Comparison of ENCODE assay signal across 8 cellular contexts in genomic region chr6:158605266-158605878, GRCh38. TPM values are rescaled to one million over a fixed set of nuclear protein-coding genes. Genes with fewer than 3 reads are reported as not detected.
DNase-seq lines count a peak whose midpoint lies in the region; ATAC-seq, FAIRE-seq and TF ChIP-seq lines count a peak whose summit lies in the region.

No MANE protein-coding gene starts in this region.

- no peaks in the 10 kb centered on the region for H3K27me3 ChIP-seq in CD4-positive, CD25-positive, alpha-beta regulatory T cell (ENCODE audit: control insufficient read depth, insufficient read depth, low read length)
- no peaks in the 10 kb centered on the region for H3K27me3 ChIP-seq in endothelial cell of umbilical vein (ENCODE audit: control insufficient read depth in 2 of 2, insufficient read depth in 2 of 2, low read length in 2 of 2)

- no peak for TF ChIP-seq POLR2A in endothelial cell of umbilical vein (IDR thresholded peaks at IDR 0.05; ENCODE audit: low read depth, low read length)

- BruUV-seq in endothelial cell of umbilical vein (replicated peaks; lab: Mats Ljungman, UMichigan): no TSS peak

- peaks cover 27% of the 10 kb centered on the region for H3K36me3 Mint-ChIP-seq in CD4-positive, CD25-positive, alpha-beta regulatory T cell
- peaks cover 99% of the 10 kb centered on the region for H3K36me3 Mint-ChIP-seq in stimulated activated effector memory CD8-positive, alpha-beta T cell treated with anti-CD3 and anti-CD28 coated beads, Interleukin-12 subunit alpha, Interleukin-12 subunit beta, amount 100 ng/mL, for 72 hours

- TF ChIP-seq CTCF in endothelial cell of umbilical vein (IDR thresholded peaks at IDR 0.05; ENCODE audit: extremely low read depth in 1 of 2, insufficient read depth in 1 of 2, low read depth in 1 of 2, low read length in 2 of 2): peak; percentile 68 to 72
- peak; percentile 44 for TF ChIP-seq CTCF in mucosa of descending colon (IDR thresholded peaks at IDR 0.05)

- no peak overlapping the region for H3K9ac ChIP-seq in endothelial cell of umbilical vein (replicated peaks; ENCODE audit: extremely low read depth, insufficient read depth, low read length)

- POLR2A ChIA-PET in HEK293T (lab: Yijun Ruan, JAX): interaction anchor here (1.0 kb wide), 1 partner anchor 391 kb away, joined by 3 read pairs; no protein-coding TSS in a partner anchor
- POLR2A ChIA-PET in endothelial cell of umbilical vein (lab: Charles Lee): interaction anchor here (0.7 to 1.3 kb wide), 2 partner anchors 391 to 404 kb away, joined by 3 to 6 read pairs; no protein-coding TSS in a partner anchor

- H3K4me1 ChIP-seq in CD4-positive, CD25-positive, alpha-beta regulatory T cell (ENCODE audit: control insufficient read depth, insufficient read depth, low read length, poor library complexity, severe bottlenecking): no peaks in the 10 kb centered on the region
- no peaks in the 10 kb centered on the region for H3K4me1 ChIP-seq in endothelial cell of umbilical vein (ENCODE audit: control insufficient read depth, extremely low read depth, insufficient read depth, low read length)
- H3K4me1 ChIP-seq in mucosa of descending colon (ENCODE audit: low read depth): no peaks in the 10 kb centered on the region

- H3K79me2 ChIP-seq in endothelial cell of umbilical vein (ENCODE audit: control insufficient read depth, insufficient read depth, low read length): no peaks in the 10 kb centered on the region

- dilution Hi-C loops in endothelial cell of umbilical vein (cut with MboI; ENCODE audit: extremely low pct_ligation_motif_present, low sequenced_read_pairs): no loop called here

- H3K4me3 ChIP-seq in CD4-positive, CD25-positive, alpha-beta regulatory T cell (ENCODE audit: low read depth, low read length): no peak overlapping the region
- H3K4me3 ChIP-seq in endothelial cell of umbilical vein (replicated peaks in 1 of 3; ENCODE audit: insufficient read depth in 1 of 3, low read depth in 1 of 3, low read length in 3 of 3) (no peak overlapping the region), mucosa of descending colon (no peak overlapping the region)

- H3K4me3 Mint-ChIP-seq in CD4-positive, CD25-positive, alpha-beta regulatory T cell: no peak overlapping the region
- H3K4me3 Mint-ChIP-seq in stimulated activated effector memory CD8-positive, alpha-beta T cell treated with anti-CD3 and anti-CD28 coated beads, Interleukin-12 subunit alpha, Interleukin-12 subunit beta, amount 100 ng/mL, for 72 hours: no peak overlapping the region

- H3K27ac ChIP-seq in CD4-positive, CD25-positive, alpha-beta regulatory T cell (ENCODE audit: insufficient read depth, low read length, poor library complexity, severe bottlenecking): no peak overlapping the region
- no peak overlapping the region for H3K27ac ChIP-seq in endothelial cell of umbilical vein (ENCODE audit: insufficient read depth, low read depth, low read length)

- no peak overlapping the region for H2AFZ ChIP-seq in endothelial cell of umbilical vein (ENCODE audit: low read depth, low read length)

- no peak overlapping the region for H3K27ac Mint-ChIP-seq in CD4-positive, CD25-positive, alpha-beta regulatory T cell
- peak overlapping the region; percentile 83 for H3K27ac Mint-ChIP-seq in stimulated activated effector memory CD8-positive, alpha-beta T cell treated with anti-CD3 and anti-CD28 coated beads, Interleukin-12 subunit alpha, Interleukin-12 subunit beta, amount 100 ng/mL, for 72 hours

- FAIRE-seq in endothelial cell of umbilical vein (lab: Jason Lieb, UNC): peak; percentile 99

- CTCF ChIA-PET in HEK293T (lab: Yijun Ruan, JAX) (interaction anchor here (0.6 to 2.0 kb wide), 10 partner anchors 13 to 391 kb away, joined by 3 to 10 read pairs (median 3); partner anchors contain the start of gene TMEM181), endothelial cell of umbilical vein (lab: Charles Lee) (interaction anchor here (0.6 to 6.5 kb wide), 33 partner anchors 10 to 414 kb away, joined by 3 to 154 read pairs (median 5); no protein-coding TSS in a partner anchor)

- no peaks in the 10 kb centered on the region for H4K20me1 ChIP-seq in endothelial cell of umbilical vein (replicated peaks; ENCODE audit: control insufficient read depth, extremely low read depth, insufficient read depth, low read length)

- H3K9me3 Mint-ChIP-seq in CD4-positive, CD25-positive, alpha-beta regulatory T cell: no peaks in the 10 kb centered on the region
- no peaks in the 10 kb centered on the region for H3K9me3 Mint-ChIP-seq in stimulated activated effector memory CD8-positive, alpha-beta T cell treated with anti-CD3 and anti-CD28 coated beads, Interleukin-12 subunit alpha, Interleukin-12 subunit beta, amount 100 ng/mL, for 72 hours

- ATAC-seq in CD4-positive, CD25-positive, alpha-beta regulatory T cell (ENCODE audit: low read depth in 2 of 2): peak; percentile 45 to 60
- peak; percentile 95 for ATAC-seq in mucosa of descending colon
- ATAC-seq in stimulated activated effector memory CD8-positive, alpha-beta T cell treated with anti-CD3 and anti-CD28 coated beads, Interleukin-12 subunit alpha, Interleukin-12 subunit beta, amount 100 ng/mL, for 72 hours: no peak

- no peaks in the 10 kb centered on the region for H3K9me3 ChIP-seq in CD4-positive, CD25-positive, alpha-beta regulatory T cell (ENCODE audit: control insufficient read depth in 2 of 2, low read length in 2 of 2)
- no peaks in the 10 kb centered on the region for H3K9me3 ChIP-seq in endothelial cell of umbilical vein (replicated peaks; ENCODE audit: control insufficient read depth, insufficient read depth, low read length)
- H3K9me3 ChIP-seq in mucosa of descending colon: no peaks in the 10 kb centered on the region

- no peaks in the 10 kb centered on the region for H3K9me1 ChIP-seq in endothelial cell of umbilical vein (replicated peaks; ENCODE audit: control insufficient read depth, extremely low read depth, insufficient read depth, low read length)

- peaks cover 6 to 21% (median 8%) of the 10 kb centered on the region in 4 donors for H3K4me1 Mint-ChIP-seq in CD4-positive, CD25-positive, alpha-beta regulatory T cell
- H3K4me1 Mint-ChIP-seq in stimulated activated effector memory CD8-positive, alpha-beta T cell treated with anti-CD3 and anti-CD28 coated beads, Interleukin-12 subunit alpha, Interleukin-12 subunit beta, amount 100 ng/mL, for 72 hours: peaks cover 22% of the 10 kb centered on the region

- no peak overlapping the region for H3K4me2 ChIP-seq in endothelial cell of umbilical vein (ENCODE audit: insufficient read depth, low read length)

- intact Hi-C loops in endothelial cell of umbilical vein (cut with micrococcal nuclease): loop anchor here (1.0 kb wide), 4 partner anchors 44 to 391 kb away; no protein-coding TSS in a partner anchor
- intact Hi-C loops in mucosa of descending colon (cut with DNase I, micrococcal nuclease): loop anchor here in 1 of 2 donors (10.0 kb wide), 1 partner anchor 381 kb away; no protein-coding TSS in a partner anchor

- DNase-seq in CD4-positive, CD25-positive, alpha-beta regulatory T cell: peak; percentile 24 to 63 (median 47)
- DNase-seq in HEK293T (ENCODE audit: extremely low spot score) (peak; percentile 84), NCI-H82 (lab: John Stamatoyannopoulos, UW) (peak; percentile 85), endothelial cell of umbilical vein (ENCODE audit: low read depth, low spot score) (peak; percentile 85), mucosa of descending colon (peak in 2 of 3 donors; percentile 41 to 86), KG1 (lab: John Stamatoyannopoulos, UW) (no peak)
- peak; percentile 70 for DNase-seq in activated CD8-positive, alpha-beta memory T cell treated with anti-CD3 and anti-CD28 coated beads for 24 hours
- DNase-seq in stimulated activated effector memory CD8-positive, alpha-beta T cell treated with anti-CD3 and anti-CD28 coated beads, Interleukin-12 subunit alpha, Interleukin-12 subunit beta, amount 100 ng/mL, for 72 hours (ENCODE audit: low spot score in 2 of 2): peak; percentile 34 to 71

- H3K36me3 ChIP-seq in CD4-positive, CD25-positive, alpha-beta regulatory T cell (ENCODE audit: control insufficient read depth, insufficient read depth, low read length): peaks cover 67% of the 10 kb centered on the region
- peaks cover 8 to 34% of the 10 kb centered on the region in 2 experiments for H3K36me3 ChIP-seq in endothelial cell of umbilical vein (ENCODE audit: control insufficient read depth in 2 of 2, extremely low read depth in 1 of 2, insufficient read depth in 2 of 2, low read length in 2 of 2)
- no peaks in the 10 kb centered on the region for H3K36me3 ChIP-seq in mucosa of descending colon (ENCODE audit: low read depth)

- H3K27me3 Mint-ChIP-seq in CD4-positive, CD25-positive, alpha-beta regulatory T cell: no peaks in the 10 kb centered on the region

RNA-seq across cellular contexts. Expression of gene DYNLT1, which starts 39.2 kb away (rescaled TPM):
- total RNA-seq in CD4-positive, CD25-positive, alpha-beta regulatory T cell: 123 TPM
- polyA plus RNA-seq in CD4-positive, CD25-positive, alpha-beta regulatory T cell: 100 to 1,000 TPM; 103 to 127 (median 113) TPM
- total RNA-seq in endothelial cell of umbilical vein: 162 TPM in 2 replicates
- polyA plus RNA-seq in endothelial cell of umbilical vein: 267 and 300 TPM in 2 replicates
- polyA plus RNA-seq in endothelial cell of umbilical vein (2011; cell fraction: cytosol; rRNA removed): 289 and 303 TPM in 2 replicates
- polyA plus RNA-seq in endothelial cell of umbilical vein (2011; cell fraction: nucleus; rRNA removed): 146 and 154 TPM in 2 replicates
- 312 and 357 TPM in 2 replicates for polyA plus RNA-seq in endothelial cell of umbilical vein (2012)
- polyA minus RNA-seq in endothelial cell of umbilical vein: 129 and 139 TPM in 2 replicates
- polyA minus RNA-seq in endothelial cell of umbilical vein (2011; cell fraction: cytosol; rRNA and poly(A)+ RNA removed): 25.2 TPM
- polyA minus RNA-seq in endothelial cell of umbilical vein (2011; cell fraction: nucleus; rRNA and poly(A)+ RNA removed): 23.7 and 37.8 TPM in 2 replicates
- 100 to 1,000 TPM; 113 to 153 (median 147) TPM for total RNA-seq in mucosa of descending colon

RNA-seq across cellular contexts. Expression of gene SYTL3, which starts 44.5 kb away (rescaled TPM):
- total RNA-seq in CD4-positive, CD25-positive, alpha-beta regulatory T cell: 54.8 TPM
- polyA plus RNA-seq in CD4-positive, CD25-positive, alpha-beta regulatory T cell: 10 to 100 TPM; 12.2 to 15.5 (median 13.8) TPM
- total RNA-seq in endothelial cell of umbilical vein: 0.74 and 0.77 TPM in 2 replicates
- polyA plus RNA-seq in endothelial cell of umbilical vein: 0.46 and 0.59 TPM in 2 replicates
- polyA plus RNA-seq in endothelial cell of umbilical vein (2011; cell fraction: cytosol; rRNA removed): 0.61 and 0.66 TPM in 2 replicates
- 0.63 and 0.97 TPM in 2 replicates for polyA plus RNA-seq in endothelial cell of umbilical vein (2011; cell fraction: nucleus; rRNA removed)
- 0.82 and 1.1 TPM in 2 replicates for polyA plus RNA-seq in endothelial cell of umbilical vein (2012)
- 0.23 and 0.58 TPM in 2 replicates for polyA minus RNA-seq in endothelial cell of umbilical vein
- 0.41 TPM for polyA minus RNA-seq in endothelial cell of umbilical vein (2011; cell fraction: cytosol; rRNA and poly(A)+ RNA removed)
- 0.24 and 0.29 TPM in 2 replicates for polyA minus RNA-seq in endothelial cell of umbilical vein (2011; cell fraction: nucleus; rRNA and poly(A)+ RNA removed)
- 1 to 10 TPM; 2.8 to 4.7 (median 4.4) TPM for total RNA-seq in mucosa of descending colon

RNA-seq across cellular contexts. Expression of gene TMEM181, which starts 45.5 kb away (rescaled TPM):
- 21.2 TPM for total RNA-seq in CD4-positive, CD25-positive, alpha-beta regulatory T cell
- 1 to 10 TPM; 4.9 to 5.7 (median 5.5) TPM for polyA plus RNA-seq in CD4-positive, CD25-positive, alpha-beta regulatory T cell
- total RNA-seq in endothelial cell of umbilical vein (33.5 and 34.5 TPM in 2 replicates), mucosa of descending colon (10 to 100 TPM; 35.7 to 47.8 (median 39.4) TPM)
- 16.1 and 21.7 TPM in 2 replicates for polyA plus RNA-seq in endothelial cell of umbilical vein
- polyA plus RNA-seq in endothelial cell of umbilical vein (2011; cell fraction: cytosol; rRNA removed): 17.4 and 17.9 TPM in 2 replicates
- 25.9 and 31.7 TPM in 2 replicates for polyA plus RNA-seq in endothelial cell of umbilical vein (2011; cell fraction: nucleus; rRNA removed)
- 28.2 and 30.7 TPM in 2 replicates for polyA plus RNA-seq in endothelial cell of umbilical vein (2012)
- polyA minus RNA-seq in endothelial cell of umbilical vein: 36.0 and 36.2 TPM in 2 replicates
- polyA minus RNA-seq in endothelial cell of umbilical vein (2011; cell fraction: cytosol; rRNA and poly(A)+ RNA removed): 9.3 TPM
- 13.2 and 19.9 TPM in 2 replicates for polyA minus RNA-seq in endothelial cell of umbilical vein (2011; cell fraction: nucleus; rRNA and poly(A)+ RNA removed)
